ENCODE assay signal across 10 cellular contexts in the genomic region with DNA sequence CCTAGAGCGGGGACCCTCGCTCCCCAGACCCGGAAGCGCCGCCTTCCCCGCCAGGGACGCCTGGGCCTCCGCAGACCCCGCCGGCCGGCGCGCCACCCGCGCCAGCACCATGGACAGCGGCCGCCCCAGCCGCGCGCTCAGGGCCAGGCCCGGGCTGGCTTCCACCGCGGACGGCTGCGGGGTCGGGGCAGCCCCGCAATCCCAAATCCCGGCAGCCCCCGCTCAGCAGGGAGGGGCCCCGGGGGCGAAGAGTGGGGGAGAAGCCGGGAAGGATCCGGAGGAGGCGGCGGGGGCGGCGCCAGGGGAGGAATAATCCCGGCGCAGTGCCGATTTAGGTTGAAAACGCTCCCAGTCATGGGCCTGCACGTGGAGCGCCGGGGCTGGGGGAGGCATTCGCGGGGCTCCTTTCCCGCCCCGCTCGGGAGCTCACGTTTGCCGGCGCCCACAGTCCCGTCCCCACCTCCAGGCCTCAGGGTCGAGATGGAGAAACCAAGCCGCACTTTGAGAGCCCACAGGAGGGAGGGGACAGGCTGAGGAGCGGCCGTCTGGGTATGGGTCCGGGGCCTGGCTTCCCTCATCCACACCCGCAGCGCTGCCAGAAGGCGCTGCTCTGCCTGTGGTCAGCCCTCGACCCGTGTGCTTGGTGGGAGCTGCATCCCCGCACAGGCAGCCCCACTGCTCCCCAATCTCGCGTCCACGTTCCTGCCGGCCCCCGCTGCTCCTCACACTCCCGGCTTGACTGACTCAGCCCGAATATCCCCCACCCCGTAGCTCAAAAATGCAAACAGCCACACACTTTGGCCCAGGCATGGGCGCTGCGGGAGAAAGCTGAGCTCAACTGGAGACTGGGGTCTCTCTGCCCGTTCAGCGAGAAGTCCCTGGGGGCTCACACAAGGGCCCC. TPM values are rescaled to one million over a fixed set of nuclear protein-coding genes. Genes with fewer than 3 reads are reported as not detected.
DNase-seq lines count a peak whose midpoint lies in the region; ATAC-seq lines count a peak whose summit lies in the region.
"Had no signal": no experiment of that assay in that cellular context is flagged by ENCODE, and none has a peak within 500 bp of the region (broad histone marks: within the 10 kb centered on the region; RNA-seq: fewer than 3 reads in every experiment).

No MANE protein-coding gene starts in this region.

- H3K27ac Mint-ChIP-seq in activated CD4-positive, alpha-beta T cell treated with anti-CD3 and anti-CD28 coated beads, Interleukin-2, amount 10 ng/mL, durations not matched to agents 7 days and 5 days, result no peak overlapping the region
- no peak overlapping the region for H3K27ac Mint-ChIP-seq in activated CD8-positive, alpha-beta T cell treated with anti-CD3 and anti-CD28 coated beads, Interleukin-2, amount 10 ng/mL, durations not matched to agents 7 days and 5 days
- H3K27ac Mint-ChIP-seq: immature natural killer cell had no signal

- peaks cover 27% of the 10 kb centered on the region for H3K27me3 Mint-ChIP-seq in activated CD4-positive, alpha-beta T cell treated with anti-CD3 and anti-CD28 coated beads, Interleukin-2, amount 10 ng/mL, durations not matched to agents 7 days and 5 days
- peaks cover 33% of the 10 kb centered on the region for H3K27me3 Mint-ChIP-seq in activated CD8-positive, alpha-beta T cell treated with anti-CD3 and anti-CD28 coated beads, Interleukin-2, amount 10 ng/mL, durations not matched to agents 7 days and 5 days (ENCODE audit: low read depth)

- DNase-seq in activated CD4-positive, alpha-beta T cell treated with anti-CD3 and anti-CD28 coated beads, Interleukin-2, amount 10 ng/mL, durations not matched to agents 7 days and 5 days, result peak; percentile 41
- DNase-seq in activated CD4-positive, alpha-beta T cell treated with anti-CD3 and anti-CD28 coated beads for 48 hours, result no peak
- DNase-seq in activated CD8-positive, alpha-beta T cell treated with anti-CD3 and anti-CD28 coated beads, Interleukin-2, amount 10 ng/mL, durations not matched to agents 7 days and 5 days, result peak; percentile 54
- peak; percentile 57 for DNase-seq in left ventricle myocardium superior
- peak; percentile 61 for DNase-seq in stimulated activated CD8-positive, alpha-beta memory T cell treated with anti-CD3 and anti-CD28 coated beads, Interleukin-4, amount 100 ng/mL, for 48 hours
- no peak for DNase-seq in DMS 273 (lab: John Stamatoyannopoulos, UW; ENCODE audit: unreplicated experiment)
- no peak for DNase-seq in NOMO-1 treated with dmso at 0.1 percent for 144 hours (lab: John Stamatoyannopoulos, UW; ENCODE audit: unreplicated experiment)
- DNase-seq: NCI-H1694 had no signal

- no peaks in the 10 kb centered on the region for H3K9me3 Mint-ChIP-seq in activated CD4-positive, alpha-beta T cell treated with anti-CD3 and anti-CD28 coated beads, Interleukin-2, amount 10 ng/mL, durations not matched to agents 7 days and 5 days
- H3K9me3 Mint-ChIP-seq in activated CD8-positive, alpha-beta T cell treated with anti-CD3 and anti-CD28 coated beads, Interleukin-2, amount 10 ng/mL, durations not matched to agents 7 days and 5 days (ENCODE audit: insufficient read depth), result no peaks in the 10 kb centered on the region

- peaks cover 14% of the 10 kb centered on the region for H3K4me1 Mint-ChIP-seq in activated CD4-positive, alpha-beta T cell treated with anti-CD3 and anti-CD28 coated beads, Interleukin-2, amount 10 ng/mL, durations not matched to agents 7 days and 5 days
- H3K4me1 Mint-ChIP-seq in activated CD8-positive, alpha-beta T cell treated with anti-CD3 and anti-CD28 coated beads, Interleukin-2, amount 10 ng/mL, durations not matched to agents 7 days and 5 days (ENCODE audit: low read depth), result peaks cover 17% of the 10 kb centered on the region

- H3K36me3 Mint-ChIP-seq in activated CD4-positive, alpha-beta T cell treated with anti-CD3 and anti-CD28 coated beads, Interleukin-2, amount 10 ng/mL, durations not matched to agents 7 days and 5 days (ENCODE audit: low read depth), result no peaks in the 10 kb centered on the region
- H3K36me3 Mint-ChIP-seq in activated CD8-positive, alpha-beta T cell treated with anti-CD3 and anti-CD28 coated beads, Interleukin-2, amount 10 ng/mL, durations not matched to agents 7 days and 5 days (ENCODE audit: low read depth), result no peaks in the 10 kb centered on the region
- H3K36me3 Mint-ChIP-seq: immature natural killer cell had no signal

- CTCF ChIA-PET in activated CD4-positive, alpha-beta T cell treated with anti-CD3 and anti-CD28 coated beads, Interleukin-2, amount 10 ng/mL, durations not matched to agents 7 days and 5 days (lab: Charles Lee), result interaction anchor here (1.0 to 1.3 kb wide), 2 partner anchors 11 kb away, joined by 3 to 4 read pairs; partner anchors contain the start of gene WDR24
- CTCF ChIA-PET in activated CD8-positive, alpha-beta T cell treated with anti-CD3 and anti-CD28 coated beads, Interleukin-2, amount 10 ng/mL, durations not matched to agents 7 days and 5 days (lab: Charles Lee), result interaction anchor here (0.9 kb wide), 1 partner anchor 11 kb away, joined by 3 read pairs; no protein-coding TSS in a partner anchor

- ATAC-seq in activated CD8-positive, alpha-beta T cell treated with anti-CD3 and anti-CD28 coated beads, Interleukin-2, amount 10 ng/mL, durations not matched to agents 7 days and 5 days, result peak; percentile 73
- ATAC-seq in left ventricle myocardium superior (peak; percentile 78), GM21360 (IDR thresholded peaks at IDR 0.05; ENCODE audit: unreplicated experiment) (no peak)

- no peak overlapping the region for H3K4me3 Mint-ChIP-seq in activated CD4-positive, alpha-beta T cell treated with anti-CD3 and anti-CD28 coated beads, Interleukin-2, amount 10 ng/mL, durations not matched to agents 7 days and 5 days
- H3K4me3 Mint-ChIP-seq in activated CD8-positive, alpha-beta T cell treated with anti-CD3 and anti-CD28 coated beads, Interleukin-2, amount 10 ng/mL, durations not matched to agents 7 days and 5 days, result no peak overlapping the region
- H3K4me3 Mint-ChIP-seq: immature natural killer cell had no signal

- POLR2A ChIA-PET in activated CD4-positive, alpha-beta T cell treated with anti-CD3 and anti-CD28 coated beads, Interleukin-2, amount 10 ng/mL, durations not matched to agents 7 days and 5 days (lab: Charles Lee), result no interaction called here
- POLR2A ChIA-PET in activated CD8-positive, alpha-beta T cell treated with anti-CD3 and anti-CD28 coated beads, Interleukin-2, amount 10 ng/mL, durations not matched to agents 7 days and 5 days (lab: Charles Lee), result interaction anchor here (0.9 kb wide), 1 partner anchor 11 kb away, joined by 3 read pairs; the partner anchor contains the start of gene WDR24

- intact Hi-C loops in left ventricle myocardium superior (cut with micrococcal nuclease), result no loop called here

RNA-seq across cellular contexts. Expression of gene FBXL16, which starts 4.7 kb away (rescaled TPM):
- 10 to 100 TPM; 12.7 to 14.3 TPM for total RNA-seq in activated CD4-positive, alpha-beta T cell treated with anti-CD3 and anti-CD28 coated beads, Interleukin-2, amount 10 ng/mL, durations not matched to agents 7 days and 5 days
- 1 to 10 TPM; 5.9 to 7.3 TPM for total RNA-seq in activated CD8-positive, alpha-beta T cell treated with anti-CD3 and anti-CD28 coated beads, Interleukin-2, amount 10 ng/mL, durations not matched to agents 7 days and 5 days
- 0.99 TPM for total RNA-seq in left ventricle myocardium superior

RNA-seq across cellular contexts. Expression of gene WDR24, which starts 10.7 kb away (rescaled TPM):
- total RNA-seq in activated CD4-positive, alpha-beta T cell treated with anti-CD3 and anti-CD28 coated beads, Interleukin-2, amount 10 ng/mL, durations not matched to agents 7 days and 5 days, result 10 to 100 TPM; 19.3 to 20.0 TPM
- 10 to 100 TPM; 16.9 to 19.4 TPM for total RNA-seq in activated CD8-positive, alpha-beta T cell treated with anti-CD3 and anti-CD28 coated beads, Interleukin-2, amount 10 ng/mL, durations not matched to agents 7 days and 5 days
- 8.3 TPM for total RNA-seq in left ventricle myocardium superior

RNA-seq across cellular contexts. Expression of gene METRN, which starts 14.0 kb away (rescaled TPM):
- total RNA-seq in activated CD4-positive, alpha-beta T cell treated with anti-CD3 and anti-CD28 coated beads, Interleukin-2, amount 10 ng/mL, durations not matched to agents 7 days and 5 days, result 1 to 10 TPM; 2.5 to 3.0 TPM
- 10 to 100 TPM in 1 of 2 experiments, 1 to 10 TPM in 1; 8.1 to 10.6 TPM for total RNA-seq in activated CD8-positive, alpha-beta T cell treated with anti-CD3 and anti-CD28 coated beads, Interleukin-2, amount 10 ng/mL, durations not matched to agents 7 days and 5 days
- 57.9 TPM for total RNA-seq in left ventricle myocardium superior

RNA-seq across cellular contexts. Expression of gene JMJD8, which starts 16.8 kb away (rescaled TPM):
- 10 to 100 TPM; 33.8 to 34.3 TPM for total RNA-seq in activated CD4-positive, alpha-beta T cell treated with anti-CD3 and anti-CD28 coated beads, Interleukin-2, amount 10 ng/mL, durations not matched to agents 7 days and 5 days
- total RNA-seq in activated CD8-positive, alpha-beta T cell treated with anti-CD3 and anti-CD28 coated beads, Interleukin-2, amount 10 ng/mL, durations not matched to agents 7 days and 5 days, result 10 to 100 TPM; 36.1 to 39.0 TPM
- total RNA-seq in left ventricle myocardium superior, result 49.0 TPM

RNA-seq across cellular contexts. Expression of gene ANTKMT, which starts 20.0 kb away (rescaled TPM):
- 1 to 10 TPM; 5.5 to 8.7 TPM for total RNA-seq in activated CD4-positive, alpha-beta T cell treated with anti-CD3 and anti-CD28 coated beads, Interleukin-2, amount 10 ng/mL, durations not matched to agents 7 days and 5 days
- total RNA-seq in activated CD8-positive, alpha-beta T cell treated with anti-CD3 and anti-CD28 coated beads, Interleukin-2, amount 10 ng/mL, durations not matched to agents 7 days and 5 days, result 10 to 100 TPM; 12.3 to 14.2 TPM
- 31.2 TPM for total RNA-seq in left ventricle myocardium superior

Comparison
In these comparisons a context has a peak if more than half of its experiments do, and no peak if none do; other contexts are left out.
1. DNase-seq: peak in activated CD4-positive, alpha-beta T cell treated with anti-CD3 and anti-CD28 coated beads, Interleukin-2, amount 10 ng/mL, durations not matched to agents 7 days and 5 days (single experiment), activated CD8-positive, alpha-beta T cell treated with anti-CD3 and anti-CD28 coated beads, Interleukin-2, amount 10 ng/mL, durations not matched to agents 7 days and 5 days (single experiment), left ventricle myocardium superior (single experiment) and stimulated activated CD8-positive, alpha-beta memory T cell treated with anti-CD3 and anti-CD28 coated beads, Interleukin-4, amount 100 ng/mL, for 48 hours (single experiment); none in activated CD4-positive, alpha-beta T cell treated with anti-CD3 and anti-CD28 coated beads for 48 hours (single experiment), DMS 273 (single experiment) and NOMO-1 treated with dmso at 0.1 percent for 144 hours (single experiment).